Comparison of ENCODE assay signal across 7 cellular contexts in the genomic region with DNA sequence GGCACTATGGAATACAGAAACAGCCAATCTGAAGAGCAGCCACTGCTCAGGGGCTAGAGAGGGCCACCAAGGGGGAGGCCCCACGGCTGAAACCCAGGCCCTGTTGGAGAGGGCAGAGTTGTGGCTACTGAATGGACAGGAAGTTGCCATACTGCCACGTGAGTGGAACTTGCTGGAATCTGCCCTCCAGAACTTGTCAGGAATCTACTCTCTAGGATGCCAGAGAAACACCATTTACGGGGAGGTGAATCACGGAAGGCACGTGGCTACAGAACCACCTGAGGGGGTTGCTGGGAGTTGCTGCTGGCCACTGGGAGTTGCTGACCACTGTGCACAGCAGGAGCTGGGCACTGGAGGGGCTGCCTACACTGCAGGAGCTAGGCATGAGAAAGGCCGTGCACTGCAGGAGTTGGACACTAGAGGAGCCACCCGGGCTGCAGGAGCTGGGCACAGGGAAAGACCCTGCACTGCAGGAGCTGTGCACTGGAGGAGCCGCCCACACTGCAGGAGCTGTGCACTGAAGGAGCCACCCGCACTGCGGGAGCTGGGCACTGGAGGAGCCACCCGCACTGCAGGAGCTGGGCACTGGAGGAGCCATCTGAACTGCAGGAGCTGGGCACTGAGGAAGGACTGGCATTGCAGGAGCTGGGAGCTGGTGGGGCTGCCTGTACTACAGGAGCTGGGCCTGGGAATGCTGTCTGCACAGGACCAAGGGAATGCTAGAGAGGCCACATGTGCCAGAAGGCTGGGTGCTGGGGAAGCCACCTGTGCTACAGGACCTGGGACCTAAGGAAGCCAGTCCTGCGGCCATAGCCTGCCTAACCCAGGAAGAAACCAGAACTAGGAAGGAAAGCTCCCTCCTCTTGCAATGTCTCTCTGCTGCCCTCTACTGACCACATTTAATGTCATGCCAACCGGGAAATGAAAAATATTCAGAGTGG.
A peak's percentile ranks its signal among the peaks of the same experiment; 100 is the strongest.
DNase-seq lines count a peak whose midpoint lies in the region; ATAC-seq and TF ChIP-seq lines count a peak whose summit lies in the region.

No MANE protein-coding gene starts in this region.

- intact Hi-C loops in left ventricle myocardium inferior (cut with micrococcal nuclease): no loop called here
- intact Hi-C loops in prostate gland (cut with DNase I): loop anchor here (10.0 kb wide), 2 partner anchors 295 to 325 kb away; no protein-coding TSS in a partner anchor

- no peak for ATAC-seq in HG03159 (IDR thresholded peaks at IDR 0.05; ENCODE audit: unreplicated experiment)

- H3K4me3 ChIP-seq in NB4 (ENCODE audit: low read depth, low read length) (no peak overlapping the region), left ventricle myocardium inferior (no peak overlapping the region), prostate gland (no peak overlapping the region)

- POLR2A ChIA-PET in GM10248 (lab: Yijun Ruan, JAX): no interaction called here

- H3K9me3 ChIP-seq in left ventricle myocardium inferior (replicated peaks) (no peaks in the 10 kb centered on the region), prostate gland (no peaks in the 10 kb centered on the region)

- no peak overlapping the region for H3K27ac ChIP-seq in left ventricle myocardium inferior (replicated peaks)
- no peak overlapping the region for H3K27ac ChIP-seq in prostate gland

- TF ChIP-seq CTCF in GM10248 (IDR thresholded peaks at IDR 0.05; ENCODE audit: control extremely low read depth, extremely low read depth, low read depth, missing control alignments) (peak; percentile 82), NB4 (IDR thresholded peaks at IDR 0.05; ENCODE audit: low read depth, low read length) (peak; percentile 77), left ventricle myocardium inferior (IDR thresholded peaks at IDR 0.05; ENCODE audit: borderline replicate concordance) (peak; percentile 89), prostate gland (IDR thresholded peaks at IDR 0.05) (peak; percentile 52 to 84 (median 71))

- H3K36me3 ChIP-seq in left ventricle myocardium inferior (no peaks in the 10 kb centered on the region), prostate gland (no peaks in the 10 kb centered on the region)

- H3K27me3 ChIP-seq in left ventricle myocardium inferior (ENCODE audit: low read depth) (peaks cover 63% of the 10 kb centered on the region), prostate gland (replicated peaks; ENCODE audit: insufficient read depth) (peaks cover 8% of the 10 kb centered on the region)

- CTCF ChIA-PET in GM10248 (lab: Yijun Ruan, JAX): interaction anchor here (0.6 to 3.0 kb wide), 50 partner anchors 8 to 1145 kb away, joined by 3 to 21 read pairs (median 4); a partner anchor contains a TSS

- TF ChIP-seq POLR2A in NB4 (IDR thresholded peaks at IDR 0.05; ENCODE audit: extremely low read depth, insufficient read length) (no peak), prostate gland (IDR thresholded peaks at IDR 0.05) (no peak)

- H3K4me1 ChIP-seq in left ventricle myocardium inferior (peaks cover 6% of the 10 kb centered on the region), prostate gland (replicated peaks) (no peaks in the 10 kb centered on the region)

- DNase-seq in GM10248 (ENCODE audit: extremely low spot score) (peak; percentile 88), NB4 (ENCODE audit: low read depth) (peak; percentile 79), SK-N-DZ (ENCODE audit: low spot score) (peak; percentile 50), anterior cingulate cortex (lab: John Stamatoyannopoulos, UW) (peak in 48 of 58 donors; percentile 6 to 80 (median 38)), left ventricle myocardium inferior (no peak), prostate gland (ENCODE audit: low spot score) (peak; percentile 64)

- 42% methylated on average over 13 of the region's 13 CpGs for WGBS in prostate gland
